In the genomic region with DNA sequence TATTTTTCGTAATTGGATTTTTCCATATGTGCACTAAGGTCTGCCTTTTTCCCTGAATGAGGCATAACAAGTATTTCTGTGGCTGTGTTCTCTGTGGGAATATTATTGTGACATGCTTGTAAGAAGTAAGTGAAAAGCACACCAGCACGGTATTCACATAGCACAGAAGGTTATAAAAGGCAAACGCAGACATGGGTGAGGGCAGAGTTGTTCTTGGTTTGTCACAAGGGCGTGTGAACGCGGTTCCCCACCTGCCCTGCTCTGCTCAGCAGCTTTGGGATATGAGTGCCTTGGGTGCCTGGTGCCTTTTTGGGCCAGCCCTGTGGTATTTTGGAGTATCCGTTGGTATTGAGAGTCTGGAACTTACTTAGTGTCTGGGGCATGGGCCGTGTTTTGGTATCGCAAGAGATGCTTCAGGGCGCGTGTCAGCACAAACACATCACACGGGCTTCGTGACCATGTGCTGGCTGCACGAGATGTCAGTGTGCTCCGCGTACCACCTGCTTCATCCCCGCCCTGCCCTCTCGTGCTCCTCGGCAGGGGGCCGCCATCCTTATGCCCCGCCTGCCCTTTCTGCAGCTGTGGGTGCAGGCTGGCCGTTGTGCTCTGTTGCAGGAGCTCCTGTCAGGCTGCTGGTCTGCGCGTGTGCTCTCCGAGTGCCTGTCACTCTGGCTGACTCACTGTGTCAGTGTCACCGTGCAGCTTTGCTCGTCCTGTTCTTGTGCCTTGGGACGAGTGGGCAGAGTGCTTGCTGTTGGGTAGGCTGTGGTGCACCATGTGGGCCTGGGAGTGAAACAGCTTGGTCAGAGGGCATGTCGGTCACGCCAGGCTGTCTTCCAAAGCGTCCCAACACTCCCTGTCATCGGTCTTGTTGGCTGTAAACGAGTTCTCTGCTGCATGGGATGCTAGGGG, we compare ENCODE assay signal across 14 cellular contexts. TPM values are rescaled to one million over a fixed set of nuclear protein-coding genes. Genes with fewer than 3 reads are reported as not detected.
DNase-seq lines count a peak whose midpoint lies in the region; ATAC-seq, FAIRE-seq and TF ChIP-seq lines count a peak whose summit lies in the region.
"Had no signal": no experiment of that assay in that cellular context is flagged by ENCODE, and none has a peak within 500 bp of the region (broad histone marks: within the 10 kb centered on the region; RNA-seq: fewer than 3 reads in every experiment).

No MANE protein-coding gene starts in this region.

- POLR2A ChIA-PET in activated CD4-positive, alpha-beta T cell treated with anti-CD3 and anti-CD28 coated beads for 36 hours (lab: Charles Lee), result no interaction called here
- POLR2A ChIA-PET in HepG2 (lab: Yijun Ruan, JAX), result interaction anchor here (2.7 kb wide), 1 partner anchor 11 kb away, joined by 11 read pairs; no protein-coding TSS in a partner anchor

- TF ChIP-seq CTCF in astrocyte (IDR thresholded peaks at IDR 0.05; ENCODE audit: insufficient read depth, low read depth, low read length), result no peak
- no peak for TF ChIP-seq CTCF in HepG2 (CRISPR knock-in tag; IDR thresholded peaks at IDR 0.05)

- H3K27ac Mint-ChIP-seq in activated CD4-positive, alpha-beta T cell treated with anti-CD3 and anti-CD28 coated beads for 36 hours, result peak overlapping the region; percentile 77
- no peak overlapping the region for H3K27ac Mint-ChIP-seq in astrocyte (ENCODE audit: unreplicated experiment)
- peak overlapping the region; percentile 60 for H3K27ac Mint-ChIP-seq in stimulated activated effector memory CD8-positive, alpha-beta T cell treated with anti-CD3 and anti-CD28 coated beads, Interleukin-12 subunit alpha, Interleukin-12 subunit beta, amount 100 ng/mL, for 72 hours

- TF ChIP-seq RAD21 in HepG2 (CRISPR knock-in tag; IDR thresholded peaks at IDR 0.05), result no peak

- H3K27me3 ChIP-seq in astrocyte (ENCODE audit: insufficient read depth, low read length), result no peaks in the 10 kb centered on the region
- no peaks in the 10 kb centered on the region for H3K27me3 ChIP-seq in HepG2 (ENCODE audit: control insufficient read depth in 1 of 2, insufficient read depth in 2 of 2, low read length in 2 of 2)
- H3K27me3 ChIP-seq: ovary, tibial nerve had no signal

- CTCF ChIA-PET in activated CD4-positive, alpha-beta T cell treated with anti-CD3 and anti-CD28 coated beads for 36 hours (lab: Charles Lee), result interaction anchor here (1.0 kb wide), 1 partner anchor 48 kb away, joined by 3 read pairs; the partner anchor contains the start of gene FAAP20
- CTCF ChIA-PET in HepG2 (lab: Yijun Ruan, JAX; ENCODE audit: low intra/inter-chr PET ratio, low total read pairs), result no interaction called here

- H2AFZ ChIP-seq in astrocyte (ENCODE audit: low read depth, low read length) (no peak overlapping the region), HepG2 (ENCODE audit: low read length) (no peak overlapping the region)

- H4K20me1 ChIP-seq in astrocyte (ENCODE audit: insufficient read depth, low read length) (peaks cover 99% of the 10 kb centered on the region), HepG2 (ENCODE audit: insufficient read depth, low read length) (peaks cover 49% of the 10 kb centered on the region)

- H3K36me3 ChIP-seq in astrocyte (ENCODE audit: insufficient read depth, low read length) (peaks cover 6% of the 10 kb centered on the region), HepG2 (replicated peaks in 1 of 2; ENCODE audit: control insufficient read depth in 1 of 2, insufficient read depth in 2 of 2, low read length in 2 of 2) (peaks cover 8 to 14% of the 10 kb centered on the region in 2 experiments; a peak in 4 of 5 replicates)
- H3K36me3 ChIP-seq: ovary had no signal

- peaks cover 36% of the 10 kb centered on the region for H3K36me3 Mint-ChIP-seq in activated CD4-positive, alpha-beta T cell treated with anti-CD3 and anti-CD28 coated beads for 36 hours (ENCODE audit: low read depth)
- H3K36me3 Mint-ChIP-seq in astrocyte (ENCODE audit: low read depth, unreplicated experiment), result peaks cover 11% of the 10 kb centered on the region
- peaks cover 23% of the 10 kb centered on the region for H3K36me3 Mint-ChIP-seq in stimulated activated effector memory CD8-positive, alpha-beta T cell treated with anti-CD3 and anti-CD28 coated beads, Interleukin-12 subunit alpha, Interleukin-12 subunit beta, amount 100 ng/mL, for 72 hours

- TF ChIP-seq POLR2A in HepG2 (IDR thresholded peaks at IDR 0.05; ENCODE audit: insufficient read depth in 1 of 2, low read depth in 2 of 2, low read length in 2 of 2), result no peak

- no peaks in the 10 kb centered on the region for H3K27me3 Mint-ChIP-seq in activated CD4-positive, alpha-beta T cell treated with anti-CD3 and anti-CD28 coated beads for 36 hours
- no peaks in the 10 kb centered on the region for H3K27me3 Mint-ChIP-seq in astrocyte (ENCODE audit: low read depth, unreplicated experiment)

- intact Hi-C loops in activated CD4-positive, alpha-beta T cell treated with anti-CD3 and anti-CD28 coated beads for 36 hours (cut with DNase I, micrococcal nuclease), result no loop called here
- intact Hi-C loops in HepG2 (cut with micrococcal nuclease; ENCODE audit: unreplicated experiment), result no loop called here

- no peaks in the 10 kb centered on the region for H3K9me3 Mint-ChIP-seq in activated CD4-positive, alpha-beta T cell treated with anti-CD3 and anti-CD28 coated beads for 36 hours (ENCODE audit: low read depth)
- no peaks in the 10 kb centered on the region for H3K9me3 Mint-ChIP-seq in astrocyte (ENCODE audit: unreplicated experiment)
- H3K9me3 Mint-ChIP-seq in stimulated activated effector memory CD8-positive, alpha-beta T cell treated with anti-CD3 and anti-CD28 coated beads, Interleukin-12 subunit alpha, Interleukin-12 subunit beta, amount 100 ng/mL, for 72 hours, result no peaks in the 10 kb centered on the region

- DNase-seq in activated CD4-positive, alpha-beta T cell treated with anti-CD3 and anti-CD28 coated beads for 36 hours, result peak; percentile 59
- DNase-seq in activated CD4-positive, alpha-beta T cell treated with anti-CD3 and anti-CD28 coated beads, Interleukin-2, amount 50 U/mL, for 4 hours, result no peak
- no peak for DNase-seq in astrocyte (ENCODE audit: low read depth)
- no peak for DNase-seq in HepG2 (ENCODE audit: low spot score)
- no peak for DNase-seq in stimulated activated effector memory CD8-positive, alpha-beta T cell treated with anti-CD3 and anti-CD28 coated beads, Interleukin-12 subunit alpha, Interleukin-12 subunit beta, amount 100 ng/mL, for 72 hours (ENCODE audit: low spot score in 2 of 2)
- no peak for DNase-seq in DMS53 treated with DMSO at 0.1 percent for 48 hours (lab: John Stamatoyannopoulos, UW; ENCODE audit: unreplicated experiment)
- no peak for DNase-seq in NCI-H446 treated with DMSO at 0.1 percent for 48 hours (lab: John Stamatoyannopoulos, UW)
- no peak for DNase-seq in activated effector memory CD4-positive, alpha-beta T cell treated with anti-CD3 and anti-CD28 coated beads, Interleukin-2, amount 50 U/mL, for 16 hours
- DNase-seq: amniotic stem cell, NCI-H82, ovary had no signal

- H3K4me1 ChIP-seq in astrocyte (ENCODE audit: insufficient read depth, low read length) (peaks cover 52% of the 10 kb centered on the region), HepG2 (ENCODE audit: insufficient read depth, low read length) (peaks cover 62% of the 10 kb centered on the region)

- peak overlapping the region; percentile 3 for H3K9ac ChIP-seq in astrocyte (ENCODE audit: low read length)
- no peak overlapping the region for H3K9ac ChIP-seq in HepG2 (ENCODE audit: insufficient read depth, low read depth, low read length)

- ATAC-seq in activated CD4-positive, alpha-beta T cell treated with anti-CD3 and anti-CD28 coated beads for 36 hours, result peak; percentile 54
- no peak for ATAC-seq in HepG2
- peak; percentile 69 for ATAC-seq in stimulated activated effector memory CD8-positive, alpha-beta T cell treated with anti-CD3 and anti-CD28 coated beads, Interleukin-12 subunit alpha, Interleukin-12 subunit beta, amount 100 ng/mL, for 72 hours

- peaks cover 99% of the 10 kb centered on the region for H3K79me2 ChIP-seq in astrocyte (ENCODE audit: insufficient read depth, low read length)
- H3K79me2 ChIP-seq in HepG2 (ENCODE audit: insufficient read depth, low read length), result peaks cover 90% of the 10 kb centered on the region

- in situ Hi-C loops in HepG2 (cut with HindIII; ENCODE audit: extremely low pct_ligation_motif_present, low pct_unique_long_range_greater_than_20kb), result no loop called here

- 92% methylated on average over 29 of the region's 33 CpGs for WGBS in HepG2 (ENCODE audit: low lambda C conversion rate)

- TSS peak; percentile 30 for BruUV-seq in HepG2 (replicated peaks; lab: Mats Ljungman, UMichigan)

- H3K4me2 ChIP-seq in astrocyte (ENCODE audit: low read length) (no peak overlapping the region), HepG2 (ENCODE audit: low read depth, low read length) (no peak overlapping the region)

- H3K4me3 Mint-ChIP-seq in activated CD4-positive, alpha-beta T cell treated with anti-CD3 and anti-CD28 coated beads for 36 hours, result no peak overlapping the region
- no peak overlapping the region for H3K4me3 Mint-ChIP-seq in astrocyte (ENCODE audit: unreplicated experiment)
- peak overlapping the region; percentile 17 for H3K4me3 Mint-ChIP-seq in stimulated activated effector memory CD8-positive, alpha-beta T cell treated with anti-CD3 and anti-CD28 coated beads, Interleukin-12 subunit alpha, Interleukin-12 subunit beta, amount 100 ng/mL, for 72 hours

- no peak for FAIRE-seq in astrocyte (lab: Jason Lieb, UNC)
- FAIRE-seq in HepG2 (lab: Jason Lieb, UNC), result no peak
- FAIRE-seq: A204.1, G401.6 had no signal

- H3K9me3 ChIP-seq in astrocyte (ENCODE audit: insufficient read depth, low read depth, low read length) (no peaks in the 10 kb centered on the region), HepG2 (ENCODE audit: low read length) (no peaks in the 10 kb centered on the region)
- H3K9me3 ChIP-seq: ovary, tibial nerve had no signal

- peaks cover 82% of the 10 kb centered on the region for H3K4me1 Mint-ChIP-seq in activated CD4-positive, alpha-beta T cell treated with anti-CD3 and anti-CD28 coated beads for 36 hours
- H3K4me1 Mint-ChIP-seq in astrocyte (ENCODE audit: low read depth, unreplicated experiment), result peaks cover 32% of the 10 kb centered on the region
- peaks cover 60% of the 10 kb centered on the region for H3K4me1 Mint-ChIP-seq in stimulated activated effector memory CD8-positive, alpha-beta T cell treated with anti-CD3 and anti-CD28 coated beads, Interleukin-12 subunit alpha, Interleukin-12 subunit beta, amount 100 ng/mL, for 72 hours

- H3K27ac ChIP-seq in astrocyte (ENCODE audit: low read depth, low read length), result no peak overlapping the region
- H3K27ac ChIP-seq in HepG2 (ENCODE audit: extremely low read length, insufficient read depth, low read length), result no peak overlapping the region
- H3K27ac ChIP-seq: ovary had no signal

- TF ChIP-seq EP300 in HepG2 (IDR thresholded peaks at IDR 0.05; ENCODE audit: low read depth in 2 of 2, low read length in 2 of 2) (no peak), HepG2 (CRISPR knock-in tag; IDR thresholded peaks at IDR 0.05; ENCODE audit: borderline replicate concordance) (no peak)

- H3K4me3 ChIP-seq in astrocyte (ENCODE audit: insufficient read depth, low read depth, low read length) (no peak overlapping the region), HepG2 (replicated peaks in 1 of 3; ENCODE audit: insufficient read depth in 1 of 3, low read depth in 2 of 3, low read length in 3 of 3) (no peak overlapping the region)
- H3K4me3 ChIP-seq: ovary, tibial nerve had no signal

RNA-seq across cellular contexts. Expression of gene SKI, which starts 15.0 kb away (rescaled TPM):
- 10 to 100 TPM; 28.7 to 34.0 TPM for total RNA-seq in activated CD4-positive, alpha-beta T cell treated with anti-CD3 and anti-CD28 coated beads for 36 hours
- total RNA-seq in astrocyte (63.4 and 66.2 TPM in 2 replicates), HepG2 (2016; rRNA removed; fragmentation: Illumina TruSeq; extraction: Trizol) (6.9 and 9.6 TPM in 2 replicates)
- 3.4 and 6.3 TPM in 2 replicates for total RNA-seq in HepG2 (2016; cell fraction: cytosol; rRNA removed; fragmentation: Illumina TruSeq; extraction: Trizol; ENCODE audit: low read depth)
- 7.7 and 7.9 TPM in 2 replicates for total RNA-seq in HepG2 (2016; cell fraction: insoluble cytoplasmic fraction; rRNA removed; fragmentation: Illumina TruSeq; extraction: Trizol)
- 4.6 and 5.7 TPM in 2 replicates for total RNA-seq in HepG2 (2016; cell fraction: membrane; rRNA removed; fragmentation: Illumina TruSeq; extraction: Trizol)
- total RNA-seq in HepG2 (2016; cell fraction: nucleus; rRNA removed; fragmentation: Illumina TruSeq; extraction: Trizol), result 10.6 and 12.2 TPM in 2 replicates
- polyA plus RNA-seq in HepG2 (2011; rRNA removed), result 4.7 and 5.9 TPM in 2 replicates
- 3.8 and 4.2 TPM in 2 replicates for polyA plus RNA-seq in HepG2 (2011; cell fraction: cytosol; rRNA removed)
- 20.3 and 21.2 TPM in 2 replicates for polyA plus RNA-seq in HepG2 (2011; cell fraction: nucleus; rRNA removed)
- 10.1 and 12.3 TPM in 2 replicates for polyA plus RNA-seq in HepG2 (2012)
- polyA plus RNA-seq in HepG2 (2016; cell fraction: cytosol; fragmentation: Illumina TruSeq; extraction: Trizol; ENCODE audit: low read depth), result 0.60 and 0.83 TPM in 2 replicates
- 16.7 and 23.3 TPM in 2 replicates for polyA plus RNA-seq in HepG2 (2016; cell fraction: insoluble cytoplasmic fraction; fragmentation: Illumina TruSeq; extraction: Trizol; ENCODE audit: low read depth)
- 3.7 and 4.4 TPM in 2 replicates for polyA plus RNA-seq in HepG2 (2016; cell fraction: membrane; fragmentation: Illumina TruSeq; extraction: Trizol; ENCODE audit: low read depth)
- 33.8 and 34.3 TPM in 2 replicates for polyA plus RNA-seq in HepG2 (2016; cell fraction: nucleus; fragmentation: Illumina TruSeq; extraction: Trizol; ENCODE audit: insufficient read depth, low read depth)
- polyA minus RNA-seq in HepG2 (2011; rRNA and poly(A)+ RNA removed; ENCODE audit: low replicate concordance), result 4.4 and 14.7 TPM in 2 replicates
- polyA minus RNA-seq in HepG2 (2011; cell fraction: cytosol; rRNA and poly(A)+ RNA removed), result 16.7 and 22.2 TPM in 2 replicates
- 10.9 and 12.1 TPM in 2 replicates for polyA minus RNA-seq in HepG2 (2011; cell fraction: nucleus; rRNA and poly(A)+ RNA removed)

RNA-seq across cellular contexts. Expression of gene FAAP20, which starts 48.5 kb away (rescaled TPM):
- total RNA-seq in activated CD4-positive, alpha-beta T cell treated with anti-CD3 and anti-CD28 coated beads for 36 hours, result 10 to 100 TPM; 69.7 to 84.4 TPM
- total RNA-seq in astrocyte (114 and 124 TPM in 2 replicates), HepG2 (2016; rRNA removed; fragmentation: Illumina TruSeq; extraction: Trizol) (10.4 and 10.8 TPM in 2 replicates)
- total RNA-seq in HepG2 (2016; cell fraction: cytosol; rRNA removed; fragmentation: Illumina TruSeq; extraction: Trizol; ENCODE audit: low read depth), result 25.8 and 31.3 TPM in 2 replicates
- total RNA-seq in HepG2 (2016; cell fraction: insoluble cytoplasmic fraction; rRNA removed; fragmentation: Illumina TruSeq; extraction: Trizol), result 9.1 and 10.5 TPM in 2 replicates
- total RNA-seq in HepG2 (2016; cell fraction: membrane; rRNA removed; fragmentation: Illumina TruSeq; extraction: Trizol), result 30.5 and 36.7 TPM in 2 replicates
- 7.4 and 9.0 TPM in 2 replicates for total RNA-seq in HepG2 (2016; cell fraction: nucleus; rRNA removed; fragmentation: Illumina TruSeq; extraction: Trizol)
- 9.6 and 14.4 TPM in 2 replicates for polyA plus RNA-seq in HepG2 (2011; rRNA removed)
- polyA plus RNA-seq in HepG2 (2011; cell fraction: cytosol; rRNA removed), result 8.7 and 21.7 TPM in 2 replicates
- polyA plus RNA-seq in HepG2 (2011; cell fraction: nucleus; rRNA removed), result 37.4 and 44.6 TPM in 2 replicates
- 24.2 and 24.5 TPM in 2 replicates for polyA plus RNA-seq in HepG2 (2012)
- 237 and 239 TPM in 2 replicates for polyA plus RNA-seq in HepG2 (2016; cell fraction: cytosol; fragmentation: Illumina TruSeq; extraction: Trizol; ENCODE audit: low read depth)
- 38.7 and 46.2 TPM in 2 replicates for polyA plus RNA-seq in HepG2 (2016; cell fraction: insoluble cytoplasmic fraction; fragmentation: Illumina TruSeq; extraction: Trizol; ENCODE audit: low read depth)
- 156 and 163 TPM in 2 replicates for polyA plus RNA-seq in HepG2 (2016; cell fraction: membrane; fragmentation: Illumina TruSeq; extraction: Trizol; ENCODE audit: low read depth)
- 44.5 and 50.9 TPM in 2 replicates for polyA plus RNA-seq in HepG2 (2016; cell fraction: nucleus; fragmentation: Illumina TruSeq; extraction: Trizol; ENCODE audit: insufficient read depth, low read depth)
- polyA minus RNA-seq in HepG2 (2011; rRNA and poly(A)+ RNA removed; ENCODE audit: low replicate concordance), result 3.5 and 6.2 TPM in 2 replicates
- polyA minus RNA-seq in HepG2 (2011; cell fraction: cytosol; rRNA and poly(A)+ RNA removed), result 5.6 and 7.3 TPM in 2 replicates
- 6.3 and 6.6 TPM in 2 replicates for polyA minus RNA-seq in HepG2 (2011; cell fraction: nucleus; rRNA and poly(A)+ RNA removed)
